In genomic region chr16:78274771-78275170, GRCh38 we compare ENCODE assay signal across 30 cellular contexts.
"Had no signal": no experiment of that assay in that cellular context is flagged by ENCODE, and none has a peak within 500 bp of the region (broad histone marks: within the 10 kb centered on the region; RNA-seq: fewer than 3 reads in every experiment).

No MANE protein-coding gene starts in this region.

- H3K36me3 Mint-ChIP-seq: activated naive CD4-positive, alpha-beta T cell treated with anti-CD3 and anti-CD28 coated beads, Interleukin-2, amount 10 ng/mL, durations not matched to agents 7 days and 5 days; activated naive CD4-positive, alpha-beta T cell treated with anti-CD3 and anti-CD28 coated beads, Interleukin-2, amount 50 U/mL, for 72 hours; activated naive CD8-positive, alpha-beta T cell treated with anti-CD3 and anti-CD28 coated beads, Interleukin-2, amount 10 ng/mL, durations not matched to agents 7 days and 5 days; brain had no signal

- H3K27ac Mint-ChIP-seq: activated CD8-positive, alpha-beta T cell treated with anti-CD3 and anti-CD28 coated beads for 36 hours; activated naive CD4-positive, alpha-beta T cell treated with anti-CD3 and anti-CD28 coated beads, Interleukin-2, amount 10 ng/mL, durations not matched to agents 7 days and 5 days; activated naive CD4-positive, alpha-beta T cell treated with anti-CD3 and anti-CD28 coated beads, Interleukin-2, amount 50 U/mL, for 72 hours; activated naive CD8-positive, alpha-beta T cell treated with anti-CD3 and anti-CD28 coated beads, Interleukin-2, amount 10 ng/mL, durations not matched to agents 7 days and 5 days; effector memory CD8-positive, alpha-beta T cell had no signal

- H3K4me2 ChIP-seq: hepatocyte had no signal

- H3K79me2 ChIP-seq: hepatocyte had no signal

- H3K27me3 ChIP-seq: ascending aorta, breast epithelium, esophagus muscularis mucosa, foreskin keratinocyte, gastrocnemius medialis, heart left ventricle, hepatocyte had no signal

- H3K4me3 Mint-ChIP-seq: activated CD8-positive, alpha-beta T cell treated with anti-CD3 and anti-CD28 coated beads for 36 hours; activated naive CD4-positive, alpha-beta T cell treated with anti-CD3 and anti-CD28 coated beads, Interleukin-2, amount 10 ng/mL, durations not matched to agents 7 days and 5 days; activated naive CD8-positive, alpha-beta T cell treated with anti-CD3 and anti-CD28 coated beads, Interleukin-2, amount 10 ng/mL, durations not matched to agents 7 days and 5 days; brain; effector memory CD8-positive, alpha-beta T cell had no signal

- H3K27ac ChIP-seq: ascending aorta, breast epithelium, cardiac muscle cell, esophagus muscularis mucosa, foreskin keratinocyte, gastrocnemius medialis, heart left ventricle, hepatocyte had no signal

- H2AFZ ChIP-seq: hepatocyte had no signal

- H3K27me3 Mint-ChIP-seq: activated CD8-positive, alpha-beta T cell treated with anti-CD3 and anti-CD28 coated beads for 36 hours; activated naive CD4-positive, alpha-beta T cell treated with anti-CD3 and anti-CD28 coated beads, Interleukin-2, amount 10 ng/mL, durations not matched to agents 7 days and 5 days; activated naive CD8-positive, alpha-beta T cell treated with anti-CD3 and anti-CD28 coated beads, Interleukin-2, amount 10 ng/mL, durations not matched to agents 7 days and 5 days; effector memory CD8-positive, alpha-beta T cell had no signal

- H3K4me1 Mint-ChIP-seq: activated naive CD4-positive, alpha-beta T cell treated with anti-CD3 and anti-CD28 coated beads, Interleukin-2, amount 10 ng/mL, durations not matched to agents 7 days and 5 days; activated naive CD8-positive, alpha-beta T cell treated with anti-CD3 and anti-CD28 coated beads, Interleukin-2, amount 10 ng/mL, durations not matched to agents 7 days and 5 days had no signal

- FAIRE-seq: colon had no signal

- H3K4me3 ChIP-seq: ascending aorta, breast epithelium, cardiac muscle cell, esophagus muscularis mucosa, gastrocnemius medialis, heart left ventricle, hepatocyte had no signal

- H3K9me3 ChIP-seq: ascending aorta, breast epithelium, esophagus muscularis mucosa, gastrocnemius medialis, heart left ventricle had no signal

- DNase-seq: activated CD4-positive, alpha-beta T cell treated with anti-CD3 and anti-CD28 coated beads for 1 hour; activated CD4-positive, alpha-beta T cell treated with anti-CD3 and anti-CD28 coated beads for 4 hours; activated CD4-positive, alpha-beta T cell treated with anti-CD3 and anti-CD28 coated beads, Interleukin-2, amount 50 U/mL, for 1 hour; activated CD4-positive, alpha-beta T cell treated with anti-CD3 and anti-CD28 coated beads, Interleukin-2, amount 50 U/mL, for 48 hours; activated CD8-positive, alpha-beta memory T cell treated with anti-CD3 and anti-CD28 coated beads for 24 hours; activated CD8-positive, alpha-beta T cell treated with anti-CD3 and anti-CD28 coated beads for 36 hours; activated gamma-delta T cell; activated naive CD4-positive, alpha-beta T cell; activated naive CD4-positive, alpha-beta T cell treated with anti-CD3 and anti-CD28 coated beads, Interleukin-2, amount 10 ng/mL, durations not matched to agents 7 days and 5 days; activated naive CD8-positive, alpha-beta T cell treated with anti-CD3 and anti-CD28 coated beads, Interleukin-2, amount 10 ng/mL, durations not matched to agents 7 days and 5 days; activated T-cell treated with anti-CD3 and anti-CD28 coated beads, Interleukin-2, amount 50 U/mL, for 48 hours; central memory CD4-positive, alpha-beta T cell; cortex of kidney; dermis blood vessel endothelial cell; effector CD4-positive, alpha-beta T cell; effector memory CD8-positive, alpha-beta T cell; erythroblast; foreskin keratinocyte; gastrocnemius medialis; glutamatergic neuron; heart left ventricle; T-helper 2 cell had no signal

- H3K36me3 ChIP-seq: ascending aorta, breast epithelium, cardiac muscle cell, esophagus muscularis mucosa, gastrocnemius medialis, heart left ventricle had no signal

- H3K4me1 ChIP-seq: ascending aorta, breast epithelium, foreskin keratinocyte, heart left ventricle had no signal

- H3K9me3 Mint-ChIP-seq: activated CD8-positive, alpha-beta T cell treated with anti-CD3 and anti-CD28 coated beads for 36 hours; activated naive CD4-positive, alpha-beta T cell treated with anti-CD3 and anti-CD28 coated beads, Interleukin-2, amount 10 ng/mL, durations not matched to agents 7 days and 5 days; activated naive CD4-positive, alpha-beta T cell treated with anti-CD3 and anti-CD28 coated beads, Interleukin-2, amount 50 U/mL, for 72 hours; activated naive CD8-positive, alpha-beta T cell treated with anti-CD3 and anti-CD28 coated beads, Interleukin-2, amount 10 ng/mL, durations not matched to agents 7 days and 5 days; effector memory CD8-positive, alpha-beta T cell had no signal

- ATAC-seq: activated CD8-positive, alpha-beta T cell treated with anti-CD3 and anti-CD28 coated beads for 36 hours; activated naive CD4-positive, alpha-beta T cell treated with anti-CD3 and anti-CD28 coated beads, Interleukin-2, amount 50 U/mL, for 72 hours; effector memory CD8-positive, alpha-beta T cell; foreskin keratinocyte; gastrocnemius medialis; heart left ventricle had no signal
